Comparison of ENCODE assay signal across 8 cellular contexts in the genomic region with DNA sequence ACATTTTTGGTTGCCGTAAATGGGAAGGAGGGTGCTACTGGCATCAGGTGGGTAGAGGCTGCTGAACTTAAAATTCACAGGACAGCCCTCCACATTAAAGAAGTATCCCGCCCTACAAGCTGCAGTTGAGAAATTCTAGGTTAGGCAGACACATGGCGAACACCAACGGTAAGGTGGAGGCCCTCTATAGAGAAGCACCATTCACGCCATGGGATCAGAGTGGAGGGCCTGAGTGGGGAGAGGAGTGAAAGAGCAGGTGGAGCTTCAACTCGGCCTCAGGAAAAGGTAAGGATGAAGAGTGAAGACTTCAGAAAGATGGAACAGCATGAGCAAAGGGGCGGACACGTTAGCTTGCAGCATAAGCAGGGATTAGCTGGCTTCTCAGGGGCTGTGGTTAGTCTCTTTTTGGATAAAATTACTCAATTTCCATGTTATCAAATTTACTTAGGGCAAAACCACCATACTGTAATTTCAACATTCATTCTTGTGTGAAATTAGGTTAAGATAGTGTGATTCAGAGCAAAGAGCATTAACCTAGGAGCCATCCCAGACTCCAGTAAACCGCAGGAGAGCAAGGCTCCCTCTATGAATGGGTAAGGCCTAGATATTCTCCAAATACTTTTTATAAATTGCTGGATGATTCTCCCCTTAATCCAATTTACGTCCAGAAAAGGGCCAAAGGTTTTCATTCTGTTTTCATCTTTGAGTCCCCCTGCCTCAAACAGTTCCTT. TPM values are rescaled to one million over a fixed set of nuclear protein-coding genes. Genes with fewer than 3 reads are reported as not detected.
DNase-seq lines count a peak whose midpoint lies in the region; ATAC-seq and TF ChIP-seq lines count a peak whose summit lies in the region.

No MANE protein-coding gene starts in this region.

- POLR2A ChIA-PET in HCT116 (lab: Charles Lee): no interaction called here

- TF ChIP-seq RAD21 in HCT116 (IDR thresholded peaks at IDR 0.05; ENCODE audit: low read depth): no peak

- H3K4me3 ChIP-seq in HCT116 (replicated peaks in 1 of 2; ENCODE audit: low read depth in 1 of 2, low read length in 2 of 2) (peak overlapping the region; percentile 74 to 80), skeletal muscle tissue (ENCODE audit: low read length in 3 of 3) (peak overlapping the region; percentile 84 to 86 (median 86))

- RAD21 ChIA-PET in HCT116 (lab: Charles Lee; ENCODE audit: low non-redundant PET in 1 of 2, low total read pairs in 2 of 2, uncharacterized antibody in 2 of 2, unreplicated experiment in 2 of 2): no interaction called here

- H3K4me1 ChIP-seq in HCT116 (ENCODE audit: control insufficient read depth in 1 of 2, insufficient read depth in 2 of 2, low read length in 2 of 2) (peaks cover 8 to 15% of the 10 kb centered on the region in 2 experiments; a peak in 3 of 4 replicates), skeletal muscle tissue (ENCODE audit: control insufficient read depth in 3 of 3, insufficient read depth in 3 of 3, low read length in 3 of 3) (peaks cover 7 to 13% (median 9%) of the 10 kb centered on the region in 3 donors)

- H4K20me1 ChIP-seq in HCT116 (ENCODE audit: insufficient read depth): no peaks in the 10 kb centered on the region

- no peak for TF ChIP-seq POLR2A in HCT116 (IDR thresholded peaks at IDR 0.05; ENCODE audit: borderline replicate concordance, extremely low read depth, insufficient read depth, insufficient read length)

- BruUV-seq in HCT116 (replicated peaks; lab: Mats Ljungman, UMichigan): no TSS peak

- H3K36me3 ChIP-seq in HCT116 (ENCODE audit: control insufficient read depth in 1 of 2, insufficient read depth in 2 of 2, low read length in 2 of 2): 0 out of 4 replicates have a peak, but pooled peaks cover 0 to 4% of the 10 kb centered on the region in 2 experiments
- H3K36me3 ChIP-seq in skeletal muscle tissue (ENCODE audit: control insufficient read depth in 3 of 3, insufficient read depth in 3 of 3, low read length in 3 of 3): peaks cover 0 to 7% (median 3%) of the 10 kb centered on the region in 3 donors

- peak overlapping the region; percentile 94 for H3K9ac ChIP-seq in HCT116 (ENCODE audit: low read length)
- H3K9ac ChIP-seq in skeletal muscle tissue (ENCODE audit: low read depth in 1 of 3, low read length in 3 of 3): peak overlapping the region; percentile 89 to 95 (median 92)

- no peak for ATAC-seq in HCT116
- 0 out of 3 replicates have a peak, but pooled peaks have one; percentile 10 for ATAC-seq in SK-N-SH treated with all-trans-retinoic acid at 6 μM for 48 hours
- no peak for ATAC-seq in HG03045 (IDR thresholded peaks at IDR 0.05; ENCODE audit: unreplicated experiment)
- no peak for ATAC-seq in GM21447 (IDR thresholded peaks at IDR 0.05; ENCODE audit: unreplicated experiment)

- TF ChIP-seq CTCF in HCT116 (IDR thresholded peaks at IDR 0.05 in 2 of 3, conservative IDR thresholded peaks at IDR 0.05 in 1 of 3; ENCODE audit: borderline replicate concordance in 1 of 3, insufficient read depth in 1 of 3, low read depth in 2 of 3, low read length in 2 of 3): no peak

- DNase-seq in HCT116 (ENCODE audit: low read depth, low spot score) (no peak), fibroblast of peridontal ligament (ENCODE audit: extremely low read depth) (peak; percentile 40), amygdala (lab: John Stamatoyannopoulos, UW) (no peak)
- DNase-seq in NK-92 treated with Interleukin-12 subunit alpha and Interleukin-12 subunit beta, amount 100 ng/mL, for 24 hours (lab: John Stamatoyannopoulos, UW): no peak

- H3K27me3 ChIP-seq in HCT116 (ENCODE audit: insufficient read depth, low read length) (no peaks in the 10 kb centered on the region), skeletal muscle tissue (ENCODE audit: control insufficient read depth in 3 of 3, insufficient read depth in 3 of 3, low read length in 3 of 3) (no peaks in the 10 kb centered on the region)

- peaks cover 25% of the 10 kb centered on the region for H3K79me2 ChIP-seq in HCT116 (ENCODE audit: insufficient read depth, low read length)

- H3K27ac ChIP-seq in HCT116 (ENCODE audit: low read depth, low read length) (peak overlapping the region; percentile 98), skeletal muscle tissue (ENCODE audit: low read depth, low read length) (peak overlapping the region; percentile 90)

- H2AFZ ChIP-seq in HCT116 (ENCODE audit: low read depth, low read length, poor library complexity, severe bottlenecking): no peak overlapping the region

- CTCF ChIA-PET in HCT116 (lab: Charles Lee): no interaction called here

- H3K9me3 ChIP-seq in HCT116 (ENCODE audit: control insufficient read depth in 1 of 2, insufficient read depth in 1 of 2, low read depth in 1 of 2, low read length in 2 of 2) (0 out of 4 replicates have a peak, but pooled peaks cover 0 to 4% of the 10 kb centered on the region in 2 experiments), skeletal muscle tissue (ENCODE audit: control insufficient read depth in 3 of 3, low read length in 3 of 3) (no peaks in the 10 kb centered on the region)

- no peaks in the 10 kb centered on the region for H3K9me2 ChIP-seq in HCT116 (ENCODE audit: insufficient read depth)

- H3K4me2 ChIP-seq in HCT116 (ENCODE audit: low read length): peak overlapping the region; percentile 90

- intact Hi-C loops in HCT116 (cut with micrococcal nuclease): no loop called here

TF ChIP-seq in HCT116, 20 proteins besides CTCF, POLR2A, EP300 and RAD21:
- TF ChIP-seq EZH2 (IDR thresholded peaks at IDR 0.05) (no peak), YY1 (IDR thresholded peaks at IDR 0.05; ENCODE audit: extremely low read depth, insufficient replicate concordance, low read depth, low read length) (no peak), EGR1 (IDR thresholded peaks at IDR 0.05; ENCODE audit: low read depth) (no peak), POLR2AphosphoS5 (IDR thresholded peaks at IDR 0.05; ENCODE audit: low read depth, low read length) (no peak), MAX (IDR thresholded peaks at IDR 0.05) (no peak), ZNF274 (IDR thresholded peaks at IDR 0.05; ENCODE audit: low read depth, low read length) (no peak), ATF3 (IDR thresholded peaks at IDR 0.05) (no peak), EZH2phosphoT487 (IDR thresholded peaks at IDR 0.05; ENCODE audit: borderline replicate concordance) (no peak)

TF ChIP-seq in SK-N-SH treated with all-trans-retinoic acid at 6 μM for 48 hours, 23 proteins besides CTCF, POLR2A, EP300 and RAD21 (continues in another document):
- TF ChIP-seq CSDC2 (CRISPR knock-in tag; IDR thresholded peaks at IDR 0.05) (0 out of 2 replicates have a peak, but pooled peaks have one; percentile 9), CSRNP3 (CRISPR knock-in tag; IDR thresholded peaks at IDR 0.05) (no peak), ZFP3 (CRISPR knock-in tag; IDR thresholded peaks at IDR 0.05) (no peak), PPARA (CRISPR knock-in tag; IDR thresholded peaks at IDR 0.05; ENCODE audit: borderline replicate concordance) (no peak), POU6F1 (CRISPR knock-in tag; IDR thresholded peaks at IDR 0.05; ENCODE audit: borderline replicate concordance, low read depth) (no peak), GLIS3 (CRISPR knock-in tag; IDR thresholded peaks at IDR 0.05) (no peak), ARNTL (CRISPR knock-in tag; IDR thresholded peaks at IDR 0.05; ENCODE audit: borderline replicate concordance, low read depth) (no peak), ZNF565 (CRISPR knock-in tag; conservative IDR thresholded peaks at IDR 0.05; ENCODE audit: low read depth) (no peak), BACH2 (CRISPR knock-in tag; IDR thresholded peaks at IDR 0.05; ENCODE audit: borderline replicate concordance) (no peak), ESRRG (CRISPR knock-in tag; IDR thresholded peaks at IDR 0.05) (no peak), TOX (CRISPR knock-in tag; IDR thresholded peaks at IDR 0.05; ENCODE audit: borderline replicate concordance) (no peak), ISL1 (CRISPR knock-in tag; IDR thresholded peaks at IDR 0.05) (peak; percentile 66), TCF4 (CRISPR knock-in tag; IDR thresholded peaks at IDR 0.05; ENCODE audit: borderline replicate concordance) (no peak)
- TF ChIP-seq, protein P1, sequence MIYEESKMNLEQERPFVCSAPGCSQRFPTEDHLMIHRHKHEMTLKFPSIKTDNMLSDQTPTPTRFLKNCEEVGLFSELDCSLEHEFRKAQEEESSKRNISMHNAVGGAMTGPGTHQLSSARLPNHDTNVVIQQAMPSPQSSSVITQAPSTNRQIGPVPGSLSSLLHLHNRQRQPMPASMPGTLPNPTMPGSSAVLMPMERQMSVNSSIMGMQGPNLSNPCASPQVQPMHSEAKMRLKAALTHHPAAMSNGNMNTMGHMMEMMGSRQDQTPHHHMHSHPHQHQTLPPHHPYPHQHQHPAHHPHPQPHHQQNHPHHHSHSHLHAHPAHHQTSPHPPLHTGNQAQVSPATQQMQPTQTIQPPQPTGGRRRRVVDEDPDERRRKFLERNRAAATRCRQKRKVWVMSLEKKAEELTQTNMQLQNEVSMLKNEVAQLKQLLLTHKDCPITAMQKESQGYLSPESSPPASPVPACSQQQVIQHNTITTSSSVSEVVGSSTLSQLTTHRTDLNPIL (CRISPR knock-in tag; IDR thresholded peaks at IDR 0.05; ENCODE audit: low read depth): 0 out of 2 replicates have a peak, but pooled peaks have one; percentile 44

RNA-seq across cellular contexts. Expression of gene EEF1AKMT1, which starts 1.2 kb away (rescaled TPM):
- total RNA-seq in HCT116 (2021; ENCODE audit: unreplicated experiment) (9.8 TPM), skeletal muscle tissue (13.6 TPM)
- 4.2 and 7.3 TPM in 2 replicates for polyA plus RNA-seq in HCT116 (2012)
